Comparison of ENCODE assay signal across 13 cellular contexts in the genomic region with DNA sequence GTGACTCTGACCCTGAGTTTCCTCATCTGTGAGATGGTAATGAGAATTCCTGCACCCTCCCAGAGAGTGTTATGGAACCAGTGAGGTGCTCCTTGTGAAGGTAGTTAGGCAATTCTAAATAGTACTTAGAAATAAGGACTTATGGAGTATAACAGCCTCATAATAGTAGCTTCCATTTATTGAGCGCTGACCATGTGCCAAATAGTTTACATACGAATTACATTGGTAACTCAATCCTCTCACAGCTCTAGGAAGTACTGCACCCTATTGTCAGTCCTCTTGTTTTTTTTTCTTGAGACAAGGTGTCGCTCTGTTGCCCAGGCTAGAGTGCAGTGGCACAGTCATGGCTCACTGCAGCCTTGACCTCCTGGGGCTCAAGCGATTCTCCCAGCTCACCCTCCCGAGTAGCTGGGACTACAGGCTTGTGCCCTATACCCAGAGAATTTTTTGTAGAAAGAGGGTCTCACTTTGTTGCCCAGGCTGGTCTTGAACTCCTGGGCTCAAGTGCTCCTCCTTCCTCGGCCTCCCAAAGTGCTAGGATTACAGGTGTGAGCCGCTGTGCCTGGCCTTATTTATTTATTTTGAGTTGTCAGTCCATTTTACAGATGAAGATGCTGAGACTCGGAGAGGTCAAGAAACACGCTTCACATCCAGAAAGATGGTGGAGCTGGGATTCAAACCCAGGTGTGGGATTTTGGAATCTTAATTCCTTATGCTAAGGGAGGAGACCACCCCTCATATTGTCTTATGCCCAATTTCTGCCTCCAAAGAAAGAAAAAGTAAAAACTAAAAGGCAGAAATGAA. TPM values are rescaled to one million over a fixed set of nuclear protein-coding genes. Genes with fewer than 3 reads are reported as not detected.
A peak's percentile ranks its signal among the peaks of the same experiment; 100 is the strongest.
DNase-seq lines count a peak whose midpoint lies in the region; TF ChIP-seq lines count a peak whose summit lies in the region.
"Had no signal": no experiment of that assay in that cellular context is flagged by ENCODE, and none has a peak within 500 bp of the region (broad histone marks: within the 10 kb centered on the region; RNA-seq: fewer than 3 reads in every experiment).

No MANE protein-coding gene starts in this region.

- H3K27ac ChIP-seq in ACC112 (ENCODE audit: low read depth, low read length) (peak overlapping the region; percentile 76), mammary epithelial cell (ENCODE audit: insufficient read depth, low read depth, low read length) (peak overlapping the region; percentile 96), mucosa of rectum (ENCODE audit: low read depth in 2 of 2, low read length in 2 of 2) (peak overlapping the region; percentile 80 to 85), neural progenitor cell (no peak overlapping the region)

- H3K4me3 Mint-ChIP-seq in Caco-2 (ENCODE audit: unreplicated experiment) (no peak overlapping the region), neural progenitor cell (no peak overlapping the region)
- H3K4me3 Mint-ChIP-seq: activated CD4-positive, alpha-beta memory T cell treated with anti-CD3 and anti-CD28 coated beads, Interleukin-2, amount 10 ng/mL, durations not matched to agents 7 days and 5 days; activated naive CD8-positive, alpha-beta T cell treated with anti-CD3 and anti-CD28 coated beads, Interleukin-2, amount 10 ng/mL, durations not matched to agents 7 days and 5 days had no signal

- H3F3A ChIP-seq in neural progenitor cell (ENCODE audit: low read depth): no peaks in the 10 kb centered on the region

- in situ Hi-C loops in mammary epithelial cell (cut with MboI; ENCODE audit: low sequenced_read_pairs in 2 of 2): no loop called here

- H3K36me3 Mint-ChIP-seq in Caco-2 (ENCODE audit: insufficient read depth, unreplicated experiment): no peaks in the 10 kb centered on the region
- H3K36me3 Mint-ChIP-seq in neural progenitor cell: no peaks in the 10 kb centered on the region

- no peaks in the 10 kb centered on the region for H3K27me3 ChIP-seq in ACC112 (ENCODE audit: insufficient read depth, low read length)
- no peaks in the 10 kb centered on the region for H3K27me3 ChIP-seq in mammary epithelial cell (ENCODE audit: insufficient read depth, low read length)
- H3K27me3 ChIP-seq in mucosa of rectum (ENCODE audit: control insufficient read depth in 2 of 2, insufficient read depth in 2 of 2, low read length in 2 of 2): peaks cover 0 to 3% of the 10 kb centered on the region in 2 donors
- H3K27me3 ChIP-seq in Caco-2 (replicated peaks; ENCODE audit: control insufficient read depth, insufficient read depth, low read length): no peaks in the 10 kb centered on the region
- peaks cover 7% of the 10 kb centered on the region for H3K27me3 ChIP-seq in neural progenitor cell

- intact Hi-C loops in mammary epithelial cell (cut with micrococcal nuclease): loop anchor here (1.0 kb wide), 2 partner anchors 8 to 22 kb away; no protein-coding TSS in a partner anchor
- intact Hi-C loops in Caco-2 (cut with micrococcal nuclease; ENCODE audit: unreplicated experiment): no loop called here

- peak; percentile 40 for DNase-seq in NCI-H1436 (lab: John Stamatoyannopoulos, UW)
- DNase-seq in mammary epithelial cell: no peak
- DNase-seq in Caco-2: no peak
- no peak for DNase-seq in mesenteric fat pad (ENCODE audit: low spot score)
- DNase-seq in neural progenitor cell (ENCODE audit: low spot score): no peak
- no peak for DNase-seq in NK-92 (lab: John Stamatoyannopoulos, UW; ENCODE audit: unreplicated experiment)
- DNase-seq: activated CD4-positive, alpha-beta memory T cell treated with anti-CD3 and anti-CD28 coated beads, Interleukin-2, amount 10 ng/mL, durations not matched to agents 7 days and 5 days; activated naive CD8-positive, alpha-beta T cell treated with anti-CD3 and anti-CD28 coated beads, Interleukin-2, amount 10 ng/mL, durations not matched to agents 7 days and 5 days; effector CD4-positive, alpha-beta T cell; NCI-H446 treated with DMSO at 0.1 percent for 48 hours; stimulated activated CD4-positive, alpha-beta T cell treated with anti-CD3 and anti-CD28 coated beads, Interleukin-4, amount 100 ng/mL, for 1 hour had no signal

- POLR2A ChIA-PET in Caco-2 (lab: Charles Lee): no interaction called here

- no peaks in the 10 kb centered on the region for H3K9me3 Mint-ChIP-seq in Caco-2 (ENCODE audit: unreplicated experiment)
- H3K9me3 Mint-ChIP-seq in neural progenitor cell: no peaks in the 10 kb centered on the region
- H3K9me3 Mint-ChIP-seq: activated CD4-positive, alpha-beta memory T cell treated with anti-CD3 and anti-CD28 coated beads, Interleukin-2, amount 10 ng/mL, durations not matched to agents 7 days and 5 days; activated naive CD8-positive, alpha-beta T cell treated with anti-CD3 and anti-CD28 coated beads, Interleukin-2, amount 10 ng/mL, durations not matched to agents 7 days and 5 days had no signal

- no peaks in the 10 kb centered on the region for H3K27me3 Mint-ChIP-seq in Caco-2 (ENCODE audit: insufficient read depth, unreplicated experiment)
- peaks cover 6% of the 10 kb centered on the region for H3K27me3 Mint-ChIP-seq in neural progenitor cell (ENCODE audit: insufficient read depth, low read depth)

- TF ChIP-seq CTCF in mammary epithelial cell (conservative IDR thresholded peaks at IDR 0.05 in 1 of 2, IDR thresholded peaks at IDR 0.05 in 1 of 2; ENCODE audit: extremely low read depth in 1 of 2, insufficient read depth in 1 of 2, low read depth in 1 of 2, low read length in 2 of 2) (no peak), Caco-2 (IDR thresholded peaks at IDR 0.05; ENCODE audit: insufficient read depth in 1 of 2, low read depth in 1 of 2, low read length in 1 of 2, severe bottlenecking in 1 of 2, unreplicated experiment in 1 of 2) (no peak), neural progenitor cell (IDR thresholded peaks at IDR 0.05) (no peak)

- CTCF ChIA-PET in mammary epithelial cell (lab: Charles Lee; ENCODE audit: low non-redundant PET): no interaction called here
- CTCF ChIA-PET in Caco-2 (lab: Charles Lee): interaction anchor here (0.8 to 2.9 kb wide), 3 partner anchors 23 to 35 kb away, joined by 3 to 15 read pairs (median 10); no protein-coding TSS in a partner anchor

- 4% methylated on average over 8 of the region's 9 CpGs for WGBS in mammary epithelial cell (ENCODE audit: low coverage, missing lambda C conversion rate)

- no peak overlapping the region for H3K27ac Mint-ChIP-seq in Caco-2 (ENCODE audit: unreplicated experiment)
- no peak overlapping the region for H3K27ac Mint-ChIP-seq in neural progenitor cell
- H3K27ac Mint-ChIP-seq: activated CD4-positive, alpha-beta memory T cell treated with anti-CD3 and anti-CD28 coated beads, Interleukin-2, amount 10 ng/mL, durations not matched to agents 7 days and 5 days; activated naive CD8-positive, alpha-beta T cell treated with anti-CD3 and anti-CD28 coated beads, Interleukin-2, amount 10 ng/mL, durations not matched to agents 7 days and 5 days had no signal

- H3K79me2 ChIP-seq in ACC112 (ENCODE audit: control insufficient read depth, insufficient read depth, low read length, unreplicated experiment) (no peaks in the 10 kb centered on the region), mammary epithelial cell (ENCODE audit: insufficient read depth, low read length) (peaks cover 87% of the 10 kb centered on the region), neural progenitor cell (ENCODE audit: low read depth) (no peaks in the 10 kb centered on the region)

- peaks cover 6% of the 10 kb centered on the region for H3K4me1 Mint-ChIP-seq in Caco-2 (ENCODE audit: low read depth, unreplicated experiment)
- peaks cover 10% of the 10 kb centered on the region for H3K4me1 Mint-ChIP-seq in neural progenitor cell
- H3K4me1 Mint-ChIP-seq: activated CD4-positive, alpha-beta memory T cell treated with anti-CD3 and anti-CD28 coated beads, Interleukin-2, amount 10 ng/mL, durations not matched to agents 7 days and 5 days; activated naive CD8-positive, alpha-beta T cell treated with anti-CD3 and anti-CD28 coated beads, Interleukin-2, amount 10 ng/mL, durations not matched to agents 7 days and 5 days had no signal

- H3K4me1 ChIP-seq in ACC112 (ENCODE audit: control insufficient read depth, insufficient read depth, low read length, unreplicated experiment) (peaks cover 24% of the 10 kb centered on the region), mammary epithelial cell (ENCODE audit: insufficient read depth, low read length) (peaks cover 48% of the 10 kb centered on the region), mucosa of rectum (ENCODE audit: control insufficient read depth in 2 of 2, insufficient read depth in 2 of 2, low read length in 2 of 2) (peaks cover 17 to 39% of the 10 kb centered on the region in 2 donors), Caco-2 (peaks cover 5% of the 10 kb centered on the region; the same call in 1 of the 2 replicates), neural progenitor cell (peaks cover 2% of the 10 kb centered on the region)

- no peaks in the 10 kb centered on the region for H3K36me3 ChIP-seq in ACC112 (ENCODE audit: insufficient read depth, low read length)
- H3K36me3 ChIP-seq in mammary epithelial cell (ENCODE audit: insufficient read depth, low read length): peaks cover 32% of the 10 kb centered on the region
- no peaks in the 10 kb centered on the region for H3K36me3 ChIP-seq in mucosa of rectum (ENCODE audit: control insufficient read depth in 2 of 2, insufficient read depth in 2 of 2, low read length in 2 of 2)
- H3K36me3 ChIP-seq in Caco-2 (ENCODE audit: control insufficient read depth, insufficient read depth, low read length): no peaks in the 10 kb centered on the region
- H3K36me3 ChIP-seq in neural progenitor cell: no peaks in the 10 kb centered on the region

- dilution Hi-C loops in mammary epithelial cell (cut with HindIII; ENCODE audit: low sequenced_read_pairs): loop anchor here (5.0 kb wide), 1 partner anchor 71 kb away; no protein-coding TSS in a partner anchor

- H3K4me3 ChIP-seq in ACC112 (ENCODE audit: low read depth, low read length): no peak overlapping the region
- H3K4me3 ChIP-seq in mammary epithelial cell (replicated peaks in 1 of 3; ENCODE audit: insufficient read depth in 1 of 3, low read depth in 2 of 3, low read length in 3 of 3): peak overlapping the region; percentile 69 to 98 (median 77)
- no peak overlapping the region for H3K4me3 ChIP-seq in mucosa of rectum (ENCODE audit: low read length in 2 of 2)
- H3K4me3 ChIP-seq in Caco-2 (ENCODE audit: low read depth, low read length): no peak overlapping the region
- no peak overlapping the region for H3K4me3 ChIP-seq in neural progenitor cell

- H3K9ac ChIP-seq in mammary epithelial cell (ENCODE audit: insufficient read depth, low read length) (peak overlapping the region; percentile 97), mucosa of rectum (ENCODE audit: low read depth in 1 of 2, low read length in 2 of 2) (peak overlapping the region; percentile 5 to 76), neural progenitor cell (no peak overlapping the region)

- H3K4me2 ChIP-seq in mammary epithelial cell (ENCODE audit: insufficient read depth, low read depth, low read length) (peak overlapping the region; percentile 68), neural progenitor cell (no peak overlapping the region)

- H2AFZ ChIP-seq in ACC112 (ENCODE audit: low read length, unreplicated experiment): no peak overlapping the region
- H2AFZ ChIP-seq in mammary epithelial cell (ENCODE audit: low read depth, low read length): no peak overlapping the region
- no peak overlapping the region for H2AFZ ChIP-seq in neural progenitor cell (replicated peaks)

- peaks cover 3% of the 10 kb centered on the region for H4K20me1 ChIP-seq in mammary epithelial cell (ENCODE audit: insufficient read depth, low read length)
- no peaks in the 10 kb centered on the region for H4K20me1 ChIP-seq in neural progenitor cell (ENCODE audit: low read depth)

- H3K9me3 ChIP-seq in mammary epithelial cell (replicated peaks; ENCODE audit: insufficient read depth, low read length) (no peaks in the 10 kb centered on the region), mucosa of rectum (ENCODE audit: control insufficient read depth in 2 of 2, low read length in 2 of 2) (no peaks in the 10 kb centered on the region), Caco-2 (no peaks in the 10 kb centered on the region), neural progenitor cell (ENCODE audit: low read depth) (no peaks in the 10 kb centered on the region)

- no TSS peak for BruUV-seq in mammary epithelial cell (replicated peaks; lab: Mats Ljungman, UMichigan)
- no TSS peak for BruUV-seq in Caco-2 (replicated peaks; lab: Mats Ljungman, UMichigan)

RNA-seq across cellular contexts. Expression of gene TNS4, which starts 2.9 kb away (rescaled TPM):
- total RNA-seq in mammary epithelial cell (100 to 1,000 TPM; 170 to 608 TPM), Caco-2 (2022) (0.65 TPM in 1 of 2 replicates, not detected in the other), mesenteric fat pad (0.16 TPM), neural progenitor cell (ENCODE audit: low replicate concordance) (not detected in 2 replicates)
- polyA plus RNA-seq in mammary epithelial cell: 120 TPM
- 1,186 TPM for polyA minus RNA-seq in mammary epithelial cell

RNA-seq across cellular contexts. Expression of gene IGFBP4, which starts 55.2 kb away (rescaled TPM):
- total RNA-seq in mammary epithelial cell (10 to 100 TPM; 13.0 to 34.5 TPM), Caco-2 (2022) (35.7 and 49.1 TPM in 2 replicates), mesenteric fat pad (1,107 TPM), neural progenitor cell (ENCODE audit: low replicate concordance) (14.4 and 20.3 TPM in 2 replicates)
- polyA plus RNA-seq in mammary epithelial cell: 28.5 TPM
- polyA minus RNA-seq in mammary epithelial cell: 62.7 TPM

Comparison
In these comparisons a context has a peak if more than half of its experiments do, and no peak if none do; other contexts are left out.
1. H3K4me3 ChIP-seq: peak in mammary epithelial cell (3 of 3); none in ACC112 (single experiment), mucosa of rectum (0 of 2), Caco-2 (single experiment) and neural progenitor cell (single experiment).
2. RNA of gene TNS4, which starts 2.9 kb away (total RNA-seq): 170 to 608 TPM in mammary epithelial cell; 0.65 TPM in Caco-2, 0.16 TPM in mesenteric fat pad (single experiment) and not detected in neural progenitor cell; every median in the first group is over 100 times any median in the second.
3. RNA of gene IGFBP4, which starts 55.2 kb away (total RNA-seq): 1,107 TPM in mesenteric fat pad (single experiment); 35.7 to 49.1 TPM in Caco-2, 13.0 to 34.5 TPM in mammary epithelial cell and 14.4 to 20.3 TPM in neural progenitor cell; every median in the first group is over 10 times any median in the second.